ENCODE assay signal across 9 cellular contexts in genomic region chr7:111012799-111013675, GRCh38.
DNase-seq lines count a peak whose midpoint lies in the region; ATAC-seq and FAIRE-seq lines count a peak whose summit lies in the region.
"Had no signal": no experiment of that assay in that cellular context is flagged by ENCODE, and none has a peak within 500 bp of the region (broad histone marks: within the 10 kb centered on the region; RNA-seq: fewer than 3 reads in every experiment).

No MANE protein-coding gene starts in this region.

- DNase-seq in activated CD4-positive, alpha-beta T cell treated with anti-CD3 and anti-CD28 coated beads for 24 hours (ENCODE audit: low read depth in 2 of 2) = peak; percentile 20 to 26
- no peak for DNase-seq in activated CD4-positive, alpha-beta T cell treated with anti-CD3 and anti-CD28 coated beads, Interleukin-2, amount 50 U/mL, for 1 hour
- DNase-seq in T-helper 2 cell treated with Interferon-gamma antibody and Interleukin-4, amounts not matched to agents 5 μg/mL and 100 μg/mL, for 36 hours (ENCODE audit: low spot score) = peak; percentile 64
- DNase-seq in small intestine = peak; percentile 28
- DNase-seq in NK-92 (lab: John Stamatoyannopoulos, UW; ENCODE audit: unreplicated experiment) = no peak
- no peak for DNase-seq in GF-D8 (lab: John Stamatoyannopoulos, UW)
- no peak for DNase-seq in SW 1271 (lab: John Stamatoyannopoulos, UW)

- H3K4me3 ChIP-seq in small intestine (ENCODE audit: low read depth in 1 of 2, low read length in 2 of 2) = no peak overlapping the region
- H3K4me3 ChIP-seq: thoracic aorta had no signal

- 62 to 73% (median 65%) methylated on average over 5 of the region's 5 CpGs for WGBS in small intestine, 3 donors

- H3K9me3 Mint-ChIP-seq in T-helper 2 cell treated with Interferon-gamma antibody and Interleukin-4, amounts not matched to agents 5 μg/mL and 100 μg/mL, for 36 hours = no peaks in the 10 kb centered on the region

- H3K27me3 Mint-ChIP-seq in T-helper 2 cell treated with Interferon-gamma antibody and Interleukin-4, amounts not matched to agents 5 μg/mL and 100 μg/mL, for 36 hours (ENCODE audit: low read depth) = no peaks in the 10 kb centered on the region

- ATAC-seq in HG02970 (IDR thresholded peaks at IDR 0.05; ENCODE audit: low FRiP score, unreplicated experiment) = peak; percentile 94

- H3K36me3 Mint-ChIP-seq in T-helper 2 cell treated with Interferon-gamma antibody and Interleukin-4, amounts not matched to agents 5 μg/mL and 100 μg/mL, for 36 hours (ENCODE audit: low read depth) = peaks cover 1% of the 10 kb centered on the region

- H3K4me1 Mint-ChIP-seq in T-helper 2 cell treated with Interferon-gamma antibody and Interleukin-4, amounts not matched to agents 5 μg/mL and 100 μg/mL, for 36 hours (ENCODE audit: low read depth) = peaks cover 67% of the 10 kb centered on the region

- H3K4me1 ChIP-seq in small intestine (ENCODE audit: control insufficient read depth in 2 of 2, insufficient read depth in 1 of 2, low read depth in 1 of 2, low read length in 1 of 2) = peaks cover 0 to 3% of the 10 kb centered on the region in 2 donors

- no peaks in the 10 kb centered on the region for H3K9me3 ChIP-seq in small intestine (ENCODE audit: control insufficient read depth, low read depth)
- H3K9me3 ChIP-seq: thoracic aorta had no signal

- peak overlapping the region; percentile 70 for H3K4me3 Mint-ChIP-seq in T-helper 2 cell treated with Interferon-gamma antibody and Interleukin-4, amounts not matched to agents 5 μg/mL and 100 μg/mL, for 36 hours

- H3K27me3 ChIP-seq in small intestine (ENCODE audit: control insufficient read depth in 2 of 2, insufficient read depth in 2 of 2, low read length in 2 of 2) = no peaks in the 10 kb centered on the region

- no peaks in the 10 kb centered on the region for H3K36me3 ChIP-seq in small intestine (ENCODE audit: control insufficient read depth in 2 of 2, insufficient read depth in 2 of 2, low read length in 2 of 2)
- H3K36me3 ChIP-seq: thoracic aorta had no signal

- H3K27ac ChIP-seq in small intestine (ENCODE audit: low read depth in 1 of 2, low read length in 1 of 2) = peak overlapping the region in 1 of 2 donors; percentile 74
- H3K27ac ChIP-seq: thoracic aorta had no signal

- peak overlapping the region; percentile 90 for H3K27ac Mint-ChIP-seq in T-helper 2 cell treated with Interferon-gamma antibody and Interleukin-4, amounts not matched to agents 5 μg/mL and 100 μg/mL, for 36 hours

- FAIRE-seq in small intestine (lab: Jason Lieb, UNC) = no peak

Comparison
In these comparisons a context has a peak if more than half of its experiments do, and no peak if none do; other contexts are left out.
1. DNase-seq: peak in activated CD4-positive, alpha-beta T cell treated with anti-CD3 and anti-CD28 coated beads for 24 hours (2 of 2), T-helper 2 cell treated with Interferon-gamma antibody and Interleukin-4, amounts not matched to agents 5 μg/mL and 100 μg/mL, for 36 hours (single experiment) and small intestine (single experiment); none in activated CD4-positive, alpha-beta T cell treated with anti-CD3 and anti-CD28 coated beads, Interleukin-2, amount 50 U/mL, for 1 hour (single experiment), NK-92 (single experiment), GF-D8 (single experiment) and SW 1271 (0 of 2).